In the genomic region with DNA sequence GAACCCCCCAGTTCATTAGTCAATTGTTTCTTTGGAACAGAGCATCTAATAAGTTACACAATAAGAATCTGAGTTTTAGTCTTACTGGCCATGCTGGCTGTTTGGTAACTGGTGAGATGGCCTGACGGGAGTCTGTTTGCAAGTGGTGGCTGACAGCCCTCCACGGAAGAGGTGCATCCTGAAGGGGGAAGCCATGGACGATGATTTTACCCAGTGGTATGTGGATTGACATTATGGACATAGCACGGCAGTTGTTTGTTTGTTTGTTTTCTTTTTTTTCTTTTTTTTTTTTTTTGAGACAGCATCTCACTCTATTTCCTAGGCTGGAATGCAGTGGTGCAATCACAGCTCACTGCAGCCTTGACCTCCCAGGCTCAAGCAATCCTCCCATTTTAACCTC, we compare ENCODE assay signal across 16 cellular contexts.
"Had no signal": no experiment of that assay in that cellular context is flagged by ENCODE, and none has a peak within 500 bp of the region (broad histone marks: within the 10 kb centered on the region; RNA-seq: fewer than 3 reads in every experiment).

No MANE protein-coding gene starts in this region.

- H3K4me1 ChIP-seq: psoas muscle, testis had no signal

- H3K4me3 ChIP-seq: heart left ventricle, psoas muscle, skin epidermis, testis, tibial nerve had no signal

- H3K4me3 Mint-ChIP-seq: nephron; stimulated activated naive B cell treated with anti-CD40 and anti-IgM and Interleukin-4, amounts not matched to agents 10 μg/mL and 1 μg/mL and 100 μg/mL, for 72 hours; stimulated activated naive CD8-positive, alpha-beta T cell treated with anti-CD3 and anti-CD28 coated beads, Interleukin-15, amount 100 ng/mL, for 72 hours had no signal

- H3K27ac ChIP-seq: heart left ventricle, neutrophil, psoas muscle, skin epidermis, testis had no signal

- ATAC-seq: heart left ventricle; left colon; stimulated activated naive B cell treated with anti-CD40 and anti-IgM and Interleukin-4, amounts not matched to agents 10 μg/mL and 1 μg/mL and 100 μg/mL, for 72 hours; stimulated activated naive CD8-positive, alpha-beta T cell treated with anti-CD3 and anti-CD28 coated beads, Interleukin-15, amount 100 ng/mL, for 72 hours had no signal

- H3K36me3 Mint-ChIP-seq: naive B cell; stimulated activated naive B cell treated with anti-CD40 and anti-IgM and Interleukin-4, amounts not matched to agents 10 μg/mL and 1 μg/mL and 100 μg/mL, for 72 hours had no signal

- H3K9me3 ChIP-seq: heart left ventricle, neutrophil, psoas muscle, testis, tibial nerve had no signal

- H3K27me3 ChIP-seq: heart left ventricle, neutrophil, testis, tibial nerve had no signal

- FAIRE-seq: frontal cortex had no signal

- H3K27ac Mint-ChIP-seq: naive B cell; nephron; stimulated activated naive B cell treated with anti-CD40 and anti-IgM and Interleukin-4, amounts not matched to agents 10 μg/mL and 1 μg/mL and 100 μg/mL, for 72 hours had no signal

- DNase-seq: hippocampal formation; left colon; mesendoderm; naive B cell; psoas muscle; stimulated activated CD4-positive, alpha-beta T cell treated with anti-CD3 and anti-CD28 coated beads, Interleukin-2, amount 100 ng/mL, for 24 hours; stimulated activated CD4-positive, alpha-beta T cell treated with anti-CD3 and anti-CD28 coated beads, Interleukin-4, amount 100 ng/mL, for 4 hours; stimulated activated naive B cell treated with anti-CD40 and anti-IgM and Interleukin-4, amounts not matched to agents 10 μg/mL and 1 μg/mL and 100 μg/mL, for 72 hours; stimulated activated naive CD8-positive, alpha-beta T cell treated with anti-CD3 and anti-CD28 coated beads, Interleukin-15, amount 100 ng/mL, for 72 hours; testis had no signal

- H3K36me3 ChIP-seq: heart left ventricle, neutrophil, tibial nerve had no signal

- H3K9me3 Mint-ChIP-seq: naive B cell; nephron; stimulated activated naive B cell treated with anti-CD40 and anti-IgM and Interleukin-4, amounts not matched to agents 10 μg/mL and 1 μg/mL and 100 μg/mL, for 72 hours; stimulated activated naive CD8-positive, alpha-beta T cell treated with anti-CD3 and anti-CD28 coated beads, Interleukin-15, amount 100 ng/mL, for 72 hours had no signal

- H3K27me3 Mint-ChIP-seq: stimulated activated naive CD8-positive, alpha-beta T cell treated with anti-CD3 and anti-CD28 coated beads, Interleukin-15, amount 100 ng/mL, for 72 hours had no signal
